1 cellular context compared by ENCODE assay signal in the genomic region with DNA sequence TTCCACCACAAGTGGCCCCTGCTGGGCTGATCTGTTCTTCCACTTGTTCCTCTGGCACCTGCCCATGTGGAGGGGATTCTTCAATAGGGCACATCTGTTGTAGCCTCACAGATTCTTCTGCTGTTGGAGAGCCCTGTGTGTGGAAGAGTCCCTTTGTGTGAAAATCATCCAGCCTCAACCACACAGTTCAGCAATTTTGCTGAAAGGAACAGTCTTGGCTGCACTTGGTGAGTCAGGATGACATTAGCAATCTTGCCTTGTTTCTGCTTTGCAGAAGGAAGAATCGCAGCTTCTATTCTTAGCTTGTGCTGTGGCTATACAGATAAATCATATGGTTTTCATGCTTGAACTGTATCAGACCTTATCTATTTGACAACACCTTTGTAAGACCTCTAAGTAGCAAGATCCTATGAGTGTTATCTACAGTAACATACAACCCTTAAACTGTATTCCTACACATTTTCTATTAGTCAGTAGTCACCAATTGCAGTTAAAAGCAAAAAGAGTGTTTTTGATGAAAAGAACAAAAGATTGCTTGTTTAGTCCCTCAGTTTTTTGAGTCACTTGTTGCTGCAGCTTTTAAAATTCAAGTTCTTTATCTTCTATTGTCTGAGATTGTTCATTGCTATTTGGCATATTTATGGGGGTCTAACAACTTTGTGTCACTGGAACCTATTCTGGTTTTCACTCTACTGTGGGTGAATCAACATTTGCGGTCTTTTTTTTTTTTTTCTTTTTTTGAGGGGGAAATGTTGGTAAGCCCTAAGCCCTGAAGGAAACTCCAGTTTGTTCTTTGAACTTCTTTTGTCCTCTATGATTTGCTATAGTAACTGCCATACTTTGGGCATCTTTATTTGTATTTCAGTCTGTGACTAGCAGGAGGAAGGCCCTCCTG.
A peak's percentile ranks its signal among the peaks of the same experiment; 100 is the strongest.
TF ChIP-seq lines count a peak whose summit lies in the region.

No MANE protein-coding gene starts in this region.

TF ChIP-seq in K562, 482 proteins besides CTCF, POLR2A, EP300 and RAD21 (continued from another document and continues in another):
- TF ChIP-seq, protein P1, sequence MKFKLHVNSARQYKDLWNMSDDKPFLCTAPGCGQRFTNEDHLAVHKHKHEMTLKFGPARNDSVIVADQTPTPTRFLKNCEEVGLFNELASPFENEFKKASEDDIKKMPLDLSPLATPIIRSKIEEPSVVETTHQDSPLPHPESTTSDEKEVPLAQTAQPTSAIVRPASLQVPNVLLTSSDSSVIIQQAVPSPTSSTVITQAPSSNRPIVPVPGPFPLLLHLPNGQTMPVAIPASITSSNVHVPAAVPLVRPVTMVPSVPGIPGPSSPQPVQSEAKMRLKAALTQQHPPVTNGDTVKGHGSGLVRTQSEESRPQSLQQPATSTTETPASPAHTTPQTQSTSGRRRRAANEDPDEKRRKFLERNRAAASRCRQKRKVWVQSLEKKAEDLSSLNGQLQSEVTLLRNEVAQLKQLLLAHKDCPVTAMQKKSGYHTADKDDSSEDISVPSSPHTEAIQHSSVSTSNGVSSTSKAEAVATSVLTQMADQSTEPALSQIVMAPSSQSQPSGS (CRISPR knock-in tag; IDR thresholded peaks at IDR 0.05): no peak
- 0 out of 4 replicates have a peak, but pooled peaks of 1 of the 2 experiments have one; percentile 71 for TF ChIP-seq BCLAF1 (IDR thresholded peaks at IDR 0.05; ENCODE audit: borderline replicate concordance in 1 of 2, control insufficient read depth in 1 of 2, low read depth in 2 of 2, low read length in 1 of 2)
- no peak for TF ChIP-seq SAFB2 (IDR thresholded peaks at IDR 0.05; ENCODE audit: borderline replicate concordance, low read depth, low read length, severe bottlenecking)
- no peak for TF ChIP-seq SETDB1 (IDR thresholded peaks at IDR 0.05; ENCODE audit: low read length)
- TF ChIP-seq MED1 (CRISPR knock-in tag; IDR thresholded peaks at IDR 0.05; ENCODE audit: borderline replicate concordance): no peak
- peak; percentile 93 for TF ChIP-seq JUN (IDR thresholded peaks at IDR 0.05; ENCODE audit: borderline replicate concordance, low read depth, low read length)
- TF ChIP-seq JUN (CRISPR knock-in tag; IDR thresholded peaks at IDR 0.05; ENCODE audit: borderline replicate concordance): no peak
- no peak for TF ChIP-seq ZNF280B (CRISPR knock-in tag; IDR thresholded peaks at IDR 0.05)
- 0 out of 2 replicates have a peak, but pooled peaks have one; percentile 47 for TF ChIP-seq CAMTA2 (CRISPR knock-in tag; conservative IDR thresholded peaks at IDR 0.05)
- peak; percentile 100 for TF ChIP-seq TCF3 (CRISPR knock-in tag; IDR thresholded peaks at IDR 0.05)
- TF ChIP-seq SRSF3 (IDR thresholded peaks at IDR 0.05; ENCODE audit: insufficient read depth, low read length): no peak
- no peak for TF ChIP-seq U2AF2 (optimal IDR thresholded peaks at IDR 0.05; ENCODE audit: low read depth, low read length)
- no peak for TF ChIP-seq ATF1 (CRISPR knock-in tag; IDR thresholded peaks at IDR 0.05)
- peak; percentile 73 for TF ChIP-seq ATF1 (tag; IDR thresholded peaks at IDR 0.05)
- TF ChIP-seq ZNF239 (CRISPR knock-in tag; IDR thresholded peaks at IDR 0.05): peak; percentile 74; the same call in 1 of the 2 replicates
- TF ChIP-seq, protein P2, sequence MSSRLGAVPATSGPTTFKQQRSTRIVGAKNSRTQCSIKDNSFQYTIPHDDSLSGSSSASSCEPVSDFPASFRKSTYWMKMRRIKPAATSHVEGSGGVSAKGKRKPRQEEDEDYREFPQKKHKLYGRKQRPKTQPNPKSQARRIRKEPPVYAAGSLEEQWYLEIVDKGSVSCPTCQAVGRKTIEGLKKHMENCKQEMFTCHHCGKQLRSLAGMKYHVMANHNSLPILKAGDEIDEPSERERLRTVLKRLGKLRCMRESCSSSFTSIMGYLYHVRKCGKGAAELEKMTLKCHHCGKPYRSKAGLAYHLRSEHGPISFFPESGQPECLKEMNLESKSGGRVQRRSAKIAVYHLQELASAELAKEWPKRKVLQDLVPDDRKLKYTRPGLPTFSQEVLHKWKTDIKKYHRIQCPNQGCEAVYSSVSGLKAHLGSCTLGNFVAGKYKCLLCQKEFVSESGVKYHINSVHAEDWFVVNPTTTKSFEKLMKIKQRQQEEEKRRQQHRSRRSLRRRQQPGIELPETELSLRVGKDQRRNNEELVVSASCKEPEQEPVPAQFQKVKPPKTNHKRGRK (tag; IDR thresholded peaks at IDR 0.05): no peak
- peak; percentile 99 for TF ChIP-seq CC2D1A (IDR thresholded peaks at IDR 0.05)
- TF ChIP-seq RBM25 (IDR thresholded peaks at IDR 0.05; ENCODE audit: low read depth, low read length, severe bottlenecking): no peak
- TF ChIP-seq PHF8 (IDR thresholded peaks at IDR 0.05; ENCODE audit: borderline replicate concordance, low read length): no peak
- TF ChIP-seq GATAD2B (IDR thresholded peaks at IDR 0.05; ENCODE audit: borderline replicate concordance): peak; percentile 99
- peak; percentile 100 for TF ChIP-seq SMARCC2 (IDR thresholded peaks at IDR 0.05; ENCODE audit: low read depth)
- no peak for TF ChIP-seq SIN3A (IDR thresholded peaks at IDR 0.05; ENCODE audit: borderline replicate concordance in 2 of 2, control insufficient read depth in 1 of 2, low read depth in 2 of 2, low read length in 2 of 2)
- peak; percentile 10 for TF ChIP-seq NUFIP1 (IDR thresholded peaks at IDR 0.05; ENCODE audit: partially characterized antibody)
- TF ChIP-seq ZNF592 (IDR thresholded peaks at IDR 0.05): peak; percentile 84
- TF ChIP-seq ZNF644 (tag; IDR thresholded peaks at IDR 0.05; ENCODE audit: low read depth): peak; percentile 95
- no peak for TF ChIP-seq ARID4B (CRISPR knock-in tag; IDR thresholded peaks at IDR 0.05)
- TF ChIP-seq FIP1L1 (IDR thresholded peaks at IDR 0.05; ENCODE audit: low read depth, low read length, poor library complexity, severe bottlenecking): no peak
- no peak for TF ChIP-seq CLOCK (CRISPR knock-in tag; IDR thresholded peaks at IDR 0.05; ENCODE audit: borderline replicate concordance)
